29 cellular contexts compared by ENCODE assay signal in genomic region chr4:128942547-128942946, GRCh38.
"Had no signal": no experiment of that assay in that cellular context is flagged by ENCODE, and none has a peak within 500 bp of the region (broad histone marks: within the 10 kb centered on the region; RNA-seq: fewer than 3 reads in every experiment).

No MANE protein-coding gene starts in this region.

- H3K9ac ChIP-seq: parathyroid adenoma had no signal

- H3K4me3 ChIP-seq: ascending aorta, coronary artery, dorsolateral prefrontal cortex, psoas muscle, stomach, testis, transverse colon had no signal

- H3K27ac Mint-ChIP-seq: activated B cell treated with CpG ODN at 0.5 μM for 24 hours; activated naive CD4-positive, alpha-beta T cell treated with anti-CD3 and anti-CD28 coated beads for 36 hours; activated naive CD8-positive, alpha-beta T cell treated with anti-CD3 and anti-CD28 coated beads for 36 hours; activated T-cell treated with anti-CD3 and anti-CD28 coated beads, Interleukin-2, amount 50 U/mL, for 72 hours; naive B cell; stimulated activated naive B cell treated with anti-CD40 and anti-IgM and Interleukin-4, amounts not matched to agents 10 μg/mL and 1 μg/mL and 100 μg/mL, for 72 hours; T-helper 2 cell treated with Interferon-gamma antibody and Interleukin-4, amounts not matched to agents 5 μg/mL and 100 μg/mL, for 36 hours had no signal

- ATAC-seq: activated T-cell treated with anti-CD3 and anti-CD28 coated beads, Interleukin-2, amount 50 U/mL, for 72 hours; left colon; psoas muscle; stimulated activated naive B cell treated with anti-CD40 and anti-IgM and Interleukin-4, amounts not matched to agents 10 μg/mL and 1 μg/mL and 100 μg/mL, for 72 hours had no signal

- H3K9me3 ChIP-seq: ascending aorta, psoas muscle, testis, transverse colon had no signal

- H3K36me3 ChIP-seq: ascending aorta had no signal

- H3K4me1 Mint-ChIP-seq: activated B cell treated with CpG ODN at 0.5 μM for 24 hours; activated naive CD8-positive, alpha-beta T cell treated with anti-CD3 and anti-CD28 coated beads for 36 hours; naive B cell; stimulated activated naive B cell treated with anti-CD40 and anti-IgM and Interleukin-4, amounts not matched to agents 10 μg/mL and 1 μg/mL and 100 μg/mL, for 72 hours had no signal

- H3K9me3 Mint-ChIP-seq: activated B cell treated with CpG ODN at 0.5 μM for 24 hours; activated naive CD4-positive, alpha-beta T cell treated with anti-CD3 and anti-CD28 coated beads for 36 hours; activated T-cell treated with anti-CD3 and anti-CD28 coated beads, Interleukin-2, amount 50 U/mL, for 72 hours had no signal

- H3K4me3 Mint-ChIP-seq: activated B cell treated with CpG ODN at 0.5 μM for 24 hours; activated naive CD4-positive, alpha-beta T cell treated with anti-CD3 and anti-CD28 coated beads for 36 hours; activated naive CD8-positive, alpha-beta T cell treated with anti-CD3 and anti-CD28 coated beads for 36 hours; activated T-cell treated with anti-CD3 and anti-CD28 coated beads, Interleukin-2, amount 50 U/mL, for 72 hours; naive B cell; stimulated activated naive B cell treated with anti-CD40 and anti-IgM and Interleukin-4, amounts not matched to agents 10 μg/mL and 1 μg/mL and 100 μg/mL, for 72 hours; T-helper 2 cell treated with Interferon-gamma antibody and Interleukin-4, amounts not matched to agents 5 μg/mL and 100 μg/mL, for 36 hours had no signal

- DNase-seq: activated B cell treated with CpG ODN at 0.5 μM for 24 hours; activated CD4-positive, alpha-beta T cell treated with anti-CD3 and anti-CD28 coated beads, Interleukin-2, amount 50 U/mL, for 1 hour; activated effector memory CD4-positive, alpha-beta T cell treated with Interleukin-2 at 50 U/mL for 16 hours; activated naive CD4-positive, alpha-beta T cell treated with anti-CD3 and anti-CD28 coated beads for 36 hours; activated naive CD8-positive, alpha-beta T cell treated with anti-CD3 and anti-CD28 coated beads for 36 hours; activated T-cell treated with anti-CD3 and anti-CD28 coated beads for 4 hours; activated T-cell treated with anti-CD3 and anti-CD28 coated beads, Interleukin-2, amount 50 U/mL, for 72 hours; cerebellar nuclear complex; dorsolateral prefrontal cortex; effector memory CD4-positive, alpha-beta T cell; foreskin fibroblast; head of caudate nucleus; hippocampal formation; left colon; mammary epithelial cell; naive B cell; nucleus accumbens; psoas muscle; stimulated activated CD4-positive, alpha-beta T cell treated with anti-CD3 and anti-CD28 coated beads, Interleukin-15, amount 100 ng/mL, for 24 hours; stimulated activated CD4-positive, alpha-beta T cell treated with anti-CD3 and anti-CD28 coated beads, Interleukin-2, amount 100 ng/mL, for 24 hours; stimulated activated naive B cell treated with anti-CD40 and anti-IgM and Interleukin-4, amounts not matched to agents 10 μg/mL and 1 μg/mL and 100 μg/mL, for 72 hours; stomach; T-helper 1 cell; testis; transverse colon had no signal

- H3K27me3 Mint-ChIP-seq: activated B cell treated with CpG ODN at 0.5 μM for 24 hours; activated naive CD8-positive, alpha-beta T cell treated with anti-CD3 and anti-CD28 coated beads for 36 hours; naive B cell; stimulated activated naive B cell treated with anti-CD40 and anti-IgM and Interleukin-4, amounts not matched to agents 10 μg/mL and 1 μg/mL and 100 μg/mL, for 72 hours had no signal

- H3K4me1 ChIP-seq: ascending aorta, parathyroid adenoma, psoas muscle, stomach, testis, transverse colon had no signal

- H3K27me3 ChIP-seq: ascending aorta, dorsolateral prefrontal cortex, stomach, testis, transverse colon had no signal
